In genomic region chr20:4159765-4160490, GRCh38 we compare ENCODE assay signal across 14 cellular contexts. TPM values are rescaled to one million over a fixed set of nuclear protein-coding genes. Genes with fewer than 3 reads are reported as not detected.
A peak's percentile ranks its signal among the peaks of the same experiment; 100 is the strongest.
DNase-seq lines count a peak whose midpoint lies in the region; ATAC-seq and TF ChIP-seq lines count a peak whose summit lies in the region.
"Had no signal": no experiment of that assay in that cellular context is flagged by ENCODE, and none has a peak within 500 bp of the region (broad histone marks: within the 10 kb centered on the region; RNA-seq: fewer than 3 reads in every experiment).

No MANE protein-coding gene starts in this region.

- peaks cover 28% of the 10 kb centered on the region for H3K4me1 Mint-ChIP-seq in activated naive CD8-positive, alpha-beta T cell treated with anti-CD3 and anti-CD28 coated beads, Interleukin-2, amount 50 U/mL, for 24 hours
- peaks cover 13% of the 10 kb centered on the region for H3K4me1 Mint-ChIP-seq in activated naive CD8-positive, alpha-beta T cell treated with anti-CD3 and anti-CD28 coated beads for 36 hours
- H3K4me1 Mint-ChIP-seq in activated T-helper 17 cell treated with anti-CD3 and anti-CD28 coated beads, Interleukin-2, amount 50 U/mL, for 72 hours: peaks cover 18% of the 10 kb centered on the region
- peaks cover 42% of the 10 kb centered on the region for H3K4me1 Mint-ChIP-seq in type B pancreatic cell (ENCODE audit: unreplicated experiment)
- H3K4me1 Mint-ChIP-seq: central memory CD8-positive, alpha-beta T cell had no signal

- ATAC-seq in activated naive CD8-positive, alpha-beta T cell treated with anti-CD3 and anti-CD28 coated beads, Interleukin-2, amount 50 U/mL, for 24 hours: no peak
- ATAC-seq in activated T-helper 17 cell treated with anti-CD3 and anti-CD28 coated beads, Interleukin-2, amount 50 U/mL, for 72 hours (replicated peaks): no peak

- H3K4me3 Mint-ChIP-seq in activated naive CD8-positive, alpha-beta T cell treated with anti-CD3 and anti-CD28 coated beads, Interleukin-2, amount 50 U/mL, for 24 hours: no peak overlapping the region
- no peak overlapping the region for H3K4me3 Mint-ChIP-seq in activated naive CD8-positive, alpha-beta T cell treated with anti-CD3 and anti-CD28 coated beads for 36 hours
- H3K4me3 Mint-ChIP-seq in activated T-helper 17 cell treated with anti-CD3 and anti-CD28 coated beads, Interleukin-2, amount 50 U/mL, for 72 hours: peak overlapping the region; percentile 78
- no peak overlapping the region for H3K4me3 Mint-ChIP-seq in type B pancreatic cell
- H3K4me3 Mint-ChIP-seq: activated naive CD4-positive, alpha-beta T cell treated with anti-CD3 and anti-CD28 coated beads for 36 hours; central memory CD8-positive, alpha-beta T cell had no signal

- DNase-seq in activated naive CD8-positive, alpha-beta T cell treated with anti-CD3 and anti-CD28 coated beads, Interleukin-2, amount 50 U/mL, for 24 hours: no peak
- DNase-seq in activated naive CD8-positive, alpha-beta T cell treated with anti-CD3 and anti-CD28 coated beads for 36 hours: no peak
- DNase-seq in medulla oblongata (ENCODE audit: extremely low spot score): peak; percentile 14
- DNase-seq in type B pancreatic cell (ENCODE audit: extremely low spot score, unreplicated experiment): no peak
- no peak for DNase-seq in NCI-H187 (lab: John Stamatoyannopoulos, UW)
- DNase-seq in Ammon's horn (ENCODE audit: low spot score): no peak
- DNase-seq in activated CD4-positive, alpha-beta T cell treated with anti-CD3 and anti-CD28 coated beads for 1 hour: no peak
- DNase-seq: activated CD8-positive, alpha-beta memory T cell treated with anti-CD3 and anti-CD28 coated beads for 24 hours; activated naive CD4-positive, alpha-beta T cell treated with anti-CD3 and anti-CD28 coated beads for 36 hours; Caco-2; islet precursor cell; uterus had no signal

- H3K36me3 Mint-ChIP-seq in activated naive CD8-positive, alpha-beta T cell treated with anti-CD3 and anti-CD28 coated beads, Interleukin-2, amount 50 U/mL, for 24 hours (ENCODE audit: low read depth): no peaks in the 10 kb centered on the region
- H3K36me3 Mint-ChIP-seq in activated naive CD8-positive, alpha-beta T cell treated with anti-CD3 and anti-CD28 coated beads for 36 hours: no peaks in the 10 kb centered on the region
- H3K36me3 Mint-ChIP-seq in activated T-helper 17 cell treated with anti-CD3 and anti-CD28 coated beads, Interleukin-2, amount 50 U/mL, for 72 hours (ENCODE audit: low read depth): peaks cover 5% of the 10 kb centered on the region
- H3K36me3 Mint-ChIP-seq in type B pancreatic cell: no peaks in the 10 kb centered on the region

- peak overlapping the region; percentile 81 for H3K27ac Mint-ChIP-seq in activated naive CD8-positive, alpha-beta T cell treated with anti-CD3 and anti-CD28 coated beads, Interleukin-2, amount 50 U/mL, for 24 hours
- H3K27ac Mint-ChIP-seq in activated naive CD8-positive, alpha-beta T cell treated with anti-CD3 and anti-CD28 coated beads for 36 hours: no peak overlapping the region
- peak overlapping the region; percentile 93 for H3K27ac Mint-ChIP-seq in activated T-helper 17 cell treated with anti-CD3 and anti-CD28 coated beads, Interleukin-2, amount 50 U/mL, for 72 hours
- H3K27ac Mint-ChIP-seq in type B pancreatic cell: peak overlapping the region; percentile 76
- H3K27ac Mint-ChIP-seq: activated naive CD4-positive, alpha-beta T cell treated with anti-CD3 and anti-CD28 coated beads for 36 hours had no signal

- H3K9me3 Mint-ChIP-seq in activated naive CD8-positive, alpha-beta T cell treated with anti-CD3 and anti-CD28 coated beads, Interleukin-2, amount 50 U/mL, for 24 hours: no peaks in the 10 kb centered on the region
- H3K9me3 Mint-ChIP-seq in activated naive CD8-positive, alpha-beta T cell treated with anti-CD3 and anti-CD28 coated beads for 36 hours: no peaks in the 10 kb centered on the region
- H3K9me3 Mint-ChIP-seq in activated T-helper 17 cell treated with anti-CD3 and anti-CD28 coated beads, Interleukin-2, amount 50 U/mL, for 72 hours: no peaks in the 10 kb centered on the region
- no peaks in the 10 kb centered on the region for H3K9me3 Mint-ChIP-seq in type B pancreatic cell
- H3K9me3 Mint-ChIP-seq: activated naive CD4-positive, alpha-beta T cell treated with anti-CD3 and anti-CD28 coated beads for 36 hours; central memory CD8-positive, alpha-beta T cell had no signal

- peaks cover 8% of the 10 kb centered on the region for H3K27me3 Mint-ChIP-seq in activated naive CD8-positive, alpha-beta T cell treated with anti-CD3 and anti-CD28 coated beads, Interleukin-2, amount 50 U/mL, for 24 hours
- H3K27me3 Mint-ChIP-seq in activated naive CD8-positive, alpha-beta T cell treated with anti-CD3 and anti-CD28 coated beads for 36 hours: peaks cover 11% of the 10 kb centered on the region
- H3K27me3 Mint-ChIP-seq in activated T-helper 17 cell treated with anti-CD3 and anti-CD28 coated beads, Interleukin-2, amount 50 U/mL, for 72 hours: no peaks in the 10 kb centered on the region
- H3K27me3 Mint-ChIP-seq in type B pancreatic cell: no peaks in the 10 kb centered on the region

- TF ChIP-seq CTCF in type B pancreatic cell (conservative IDR thresholded peaks at IDR 0.05): no peak

RNA-seq across cellular contexts. Expression of gene SMOX, which starts 11.3 kb away (rescaled TPM):
- total RNA-seq in activated naive CD8-positive, alpha-beta T cell treated with anti-CD3 and anti-CD28 coated beads for 36 hours: 1 to 10 TPM; 1.6 to 2.1 TPM
- total RNA-seq in activated T-helper 17 cell treated with anti-CD3 and anti-CD28 coated beads, Interleukin-2, amount 50 U/mL, for 72 hours: 10 to 100 TPM in 1 of 2 donors, 1 to 10 TPM in 1; 8.3 to 19.9 TPM
- total RNA-seq in type B pancreatic cell (ENCODE audit: low replicate concordance): 17.2 and 18.9 TPM in 2 replicates
